15 cellular contexts compared by ENCODE assay signal in genomic region chr2:189076572-189076971, GRCh38.
DNase-seq lines count a peak whose midpoint lies in the region; ATAC-seq and TF ChIP-seq lines count a peak whose summit lies in the region.
"Had no signal": no experiment of that assay in that cellular context is flagged by ENCODE, and none has a peak within 500 bp of the region (broad histone marks: within the 10 kb centered on the region; RNA-seq: fewer than 3 reads in every experiment).

No MANE protein-coding gene starts in this region.

- no peaks in the 10 kb centered on the region for H3K9me3 Mint-ChIP-seq in activated CD8-positive, alpha-beta T cell treated with anti-CD3 and anti-CD28 coated beads for 36 hours
- H3K9me3 Mint-ChIP-seq: activated naive CD4-positive, alpha-beta T cell treated with anti-CD3 and anti-CD28 coated beads for 36 hours; memory B cell had no signal

- H3K9me3 ChIP-seq in adrenal gland (replicated peaks in 1 of 3): no peaks in the 10 kb centered on the region
- H3K9me3 ChIP-seq: neutrophil had no signal

- POLR2A ChIA-PET in activated CD8-positive, alpha-beta T cell treated with anti-CD3 and anti-CD28 coated beads for 36 hours (lab: Charles Lee): no interaction called here

- intact Hi-C loops in adrenal gland (cut with DNase I): no loop called here
- intact Hi-C loops in activated CD8-positive, alpha-beta T cell treated with anti-CD3 and anti-CD28 coated beads for 36 hours (cut with micrococcal nuclease): no loop called here

- no peaks in the 10 kb centered on the region for H3K36me3 ChIP-seq in adrenal gland (replicated peaks in 1 of 2)
- H3K36me3 ChIP-seq: neutrophil had no signal

- no peaks in the 10 kb centered on the region for H3K27me3 ChIP-seq in adrenal gland
- H3K27me3 ChIP-seq: neutrophil had no signal

- no peak overlapping the region for H3K27ac Mint-ChIP-seq in activated CD8-positive, alpha-beta T cell treated with anti-CD3 and anti-CD28 coated beads for 36 hours
- H3K27ac Mint-ChIP-seq: activated naive CD4-positive, alpha-beta T cell treated with anti-CD3 and anti-CD28 coated beads for 36 hours; memory B cell had no signal

- DNase-seq in ELR (ENCODE audit: low read depth): peak; percentile 59
- peak in 4 of 7 donors; percentile 8 to 26 (median 15) for DNase-seq in adrenal gland
- peak; percentile 64 for DNase-seq in fibroblast of villous mesenchyme (ENCODE audit: low read depth)
- DNase-seq in smooth muscle cell of the brain vasculature (ENCODE audit: low read depth, low spot score): peak; percentile 43
- no peak for DNase-seq in GM03348 (ENCODE audit: low spot score)
- DNase-seq in 8988T: no peak
- no peak for DNase-seq in activated CD8-positive, alpha-beta T cell treated with anti-CD3 and anti-CD28 coated beads for 36 hours
- DNase-seq: activated naive CD4-positive, alpha-beta T cell treated with anti-CD3 and anti-CD28 coated beads for 36 hours; caudate nucleus; SHP77 treated with DMSO at 0.1 percent for 48 hours; stimulated activated naive CD4-positive, alpha-beta T cell had no signal

- ATAC-seq in HG02610 (IDR thresholded peaks at IDR 0.05; ENCODE audit: unreplicated experiment): no peak
- ATAC-seq in activated CD8-positive, alpha-beta T cell treated with anti-CD3 and anti-CD28 coated beads for 36 hours: no peak

- H3K4me1 Mint-ChIP-seq in activated CD8-positive, alpha-beta T cell treated with anti-CD3 and anti-CD28 coated beads for 36 hours (ENCODE audit: low read depth): no peaks in the 10 kb centered on the region

- TF ChIP-seq POLR2A in adrenal gland (IDR thresholded peaks at IDR 0.05): no peak

- no peak overlapping the region for H3K27ac ChIP-seq in adrenal gland
- H3K27ac ChIP-seq: neutrophil had no signal

- CTCF ChIA-PET in activated CD8-positive, alpha-beta T cell treated with anti-CD3 and anti-CD28 coated beads for 36 hours (lab: Charles Lee): interaction anchor here (1.6 to 2.2 kb wide), 2 partner anchors 17 to 336 kb away, joined by 4 to 6 read pairs; no protein-coding TSS in a partner anchor

- TF ChIP-seq CTCF in adrenal gland (IDR thresholded peaks at IDR 0.05): no peak
- no peak for TF ChIP-seq CTCF in fibroblast of villous mesenchyme (IDR thresholded peaks at IDR 0.05; ENCODE audit: insufficient read depth, low read depth, low read length)
- TF ChIP-seq CTCF in activated CD8-positive, alpha-beta T cell treated with anti-CD3 and anti-CD28 coated beads for 36 hours (IDR thresholded peaks at IDR 0.05): no peak

- no peaks in the 10 kb centered on the region for H3K36me3 Mint-ChIP-seq in activated CD8-positive, alpha-beta T cell treated with anti-CD3 and anti-CD28 coated beads for 36 hours (ENCODE audit: low read depth)
- H3K36me3 Mint-ChIP-seq: memory B cell had no signal

- WGBS in adrenal gland, 4 donors: 50 to 68% (median 59%) methylated on average over 3 of the region's 3 CpGs

- no peak overlapping the region for H3K4me3 ChIP-seq in adrenal gland
- no peak overlapping the region for H3K4me3 ChIP-seq in fibroblast of villous mesenchyme (ENCODE audit: low read depth, low read length)
- H3K4me3 ChIP-seq: skin epidermis had no signal

- H3K4me1 ChIP-seq in adrenal gland (replicated peaks in 1 of 2): no peaks in the 10 kb centered on the region

- H3K27me3 Mint-ChIP-seq in activated CD8-positive, alpha-beta T cell treated with anti-CD3 and anti-CD28 coated beads for 36 hours: no peaks in the 10 kb centered on the region
- H3K27me3 Mint-ChIP-seq: memory B cell had no signal

- H3K4me3 Mint-ChIP-seq in activated CD8-positive, alpha-beta T cell treated with anti-CD3 and anti-CD28 coated beads for 36 hours: no peak overlapping the region
- H3K4me3 Mint-ChIP-seq: activated naive CD4-positive, alpha-beta T cell treated with anti-CD3 and anti-CD28 coated beads for 36 hours; memory B cell had no signal

Comparison
In these comparisons a context has a peak if more than half of its experiments do, and no peak if none do; other contexts are left out.
1. DNase-seq: peak in ELR (single experiment), adrenal gland (4 of 7), fibroblast of villous mesenchyme (single experiment) and smooth muscle cell of the brain vasculature (single experiment); none in GM03348 (single experiment), 8988T (single experiment) and activated CD8-positive, alpha-beta T cell treated with anti-CD3 and anti-CD28 coated beads for 36 hours (single experiment).